In the genomic region with DNA sequence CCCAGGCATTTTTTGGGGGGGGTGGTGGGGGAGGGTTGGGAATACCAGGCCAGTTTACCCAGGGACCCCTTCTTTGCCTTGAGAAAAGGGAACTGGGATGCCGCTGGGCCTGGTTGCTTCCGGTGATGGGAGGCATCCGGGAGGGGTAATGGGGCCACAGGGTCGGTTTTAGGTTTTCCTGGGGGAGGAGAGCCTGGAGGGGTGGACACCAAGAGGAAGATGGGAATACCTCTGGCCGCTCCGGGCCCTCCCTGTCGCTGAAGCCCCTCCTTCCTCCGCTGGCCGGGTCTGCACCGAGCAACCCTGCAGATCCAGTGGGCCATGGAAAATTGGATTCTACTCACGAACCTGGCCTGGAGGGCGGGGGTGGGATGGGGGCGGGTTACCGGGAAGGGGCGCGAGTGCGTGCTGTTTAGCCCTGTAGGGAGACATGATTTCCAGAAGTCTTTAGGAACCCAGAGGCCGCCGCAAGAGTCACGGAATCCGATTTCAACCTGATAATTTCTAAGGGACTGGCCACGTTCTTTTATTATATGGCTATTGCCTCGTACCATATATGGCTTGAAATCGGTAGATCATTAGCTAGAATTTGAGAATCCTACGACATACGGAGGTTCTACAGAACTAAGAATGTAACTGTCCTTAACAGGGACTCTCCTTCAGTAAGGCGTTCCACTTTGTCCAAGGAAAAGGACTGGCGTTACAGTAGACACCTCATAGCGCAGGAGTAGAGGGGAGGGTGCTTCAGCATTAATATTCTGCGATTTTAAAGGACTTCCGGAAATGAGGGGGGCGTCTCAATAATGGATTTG, we compare ENCODE assay signal across 8 cellular contexts. TPM values are rescaled to one million over a fixed set of nuclear protein-coding genes. Genes with fewer than 3 reads are reported as not detected.
A peak's percentile ranks its signal among the peaks of the same experiment; 100 is the strongest.
DNase-seq lines count a peak whose midpoint lies in the region; ATAC-seq and TF ChIP-seq lines count a peak whose summit lies in the region.

No MANE protein-coding gene starts in this region.

- H3K4ac ChIP-seq in trophoblast cell (ENCODE audit: low read depth, low read length): peak overlapping the region; percentile 99

- no peaks in the 10 kb centered on the region for H3K27me3 ChIP-seq in trophoblast cell (ENCODE audit: insufficient read depth, low read length)

- CTCF ChIA-PET in AG04449 (lab: Yijun Ruan, JAX): interaction anchor here (1.0 to 1.6 kb wide), 5 partner anchors 11 to 157 kb away, joined by 3 to 5 read pairs (median 3); partner anchors contain the start of gene NDUFS5

- peaks cover 8 to 12% of the 10 kb centered on the region in 2 experiments for H3K36me3 ChIP-seq in trophoblast cell (ENCODE audit: control insufficient read depth in 1 of 2, insufficient read depth in 2 of 2, low read length in 2 of 2)

- H3K18ac ChIP-seq in trophoblast cell (ENCODE audit: low read length): no peak overlapping the region

- H2AFZ ChIP-seq in trophoblast cell (ENCODE audit: insufficient read depth, low read length, poor library complexity): peak overlapping the region; percentile 85

- POLR2A ChIA-PET in AG04449 (lab: Yijun Ruan, JAX): no interaction called here

- peaks cover 16% of the 10 kb centered on the region for H3K79me2 ChIP-seq in trophoblast cell (ENCODE audit: control insufficient read depth, insufficient read depth, low read length, poor library complexity)

- peaks cover 9% of the 10 kb centered on the region for H3K79me1 ChIP-seq in trophoblast cell (ENCODE audit: low read length)

- H3K9me3 ChIP-seq in trophoblast cell (ENCODE audit: insufficient read depth, low read depth, low read length): no peaks in the 10 kb centered on the region

- WGBS in adipose tissue, 3 donors: 0 to 1% (median 1%) methylated on average over 32 of the region's 32 CpGs
- WGBS in trophoblast cell (ENCODE audit: extremely low coverage, insufficient coverage, insufficient read length): no CpG with 5 or more reads among the region's 32 CpGs

- H2AK5ac ChIP-seq in trophoblast cell (ENCODE audit: low read length): no peak overlapping the region

- peak overlapping the region; percentile 99 for H3K9ac ChIP-seq in trophoblast cell (ENCODE audit: low read length)

- no peak overlapping the region for H4K8ac ChIP-seq in trophoblast cell (ENCODE audit: low read depth, low read length)

- H4K91ac ChIP-seq in trophoblast cell (ENCODE audit: low read depth, low read length): peak overlapping the region; percentile 95

- DNase-seq in AG04449 (ENCODE audit: low read depth, low spot score) (no peak), NCI-H2227 (lab: John Stamatoyannopoulos, UW; ENCODE audit: unreplicated experiment) (peak; percentile 58), left cardiac atrium (peak; percentile 59), trophoblast cell (peak; percentile 26 to 54), NCI-H2171 (lab: John Stamatoyannopoulos, UW) (no peak), NCI-H1436 (lab: John Stamatoyannopoulos, UW) (no peak)

- peak overlapping the region; percentile 97 for H3K14ac ChIP-seq in trophoblast cell (ENCODE audit: low read length)

- no peak overlapping the region for H3K23ac ChIP-seq in trophoblast cell (ENCODE audit: low read length)

- peak overlapping the region; percentile 97 for H2BK5ac ChIP-seq in trophoblast cell (ENCODE audit: low read depth, low read length, poor library complexity)

- ATAC-seq in GM18498 (IDR thresholded peaks at IDR 0.05; ENCODE audit: unreplicated experiment) (peak; percentile 1), left cardiac atrium (peak; percentile 61 to 74)

- H2BK12ac ChIP-seq in trophoblast cell (ENCODE audit: low read length): no peak overlapping the region

- H2BK120ac ChIP-seq in trophoblast cell (ENCODE audit: insufficient read depth, low read length, poor library complexity): no peak overlapping the region

- H3K4me1 ChIP-seq in trophoblast cell (ENCODE audit: control insufficient read depth in 1 of 2, insufficient read depth in 2 of 2, low read length in 2 of 2): peaks cover 0 to 2% of the 10 kb centered on the region in 2 experiments

- peak overlapping the region; percentile 96 for H3K4me2 ChIP-seq in trophoblast cell (ENCODE audit: low read length)

- intact Hi-C loops in left cardiac atrium (cut with DNase I): loop anchor here in 1 of 2 donors (10.0 kb wide), 1 partner anchor 137 kb away; the partner anchor contains the start of gene RRAGC

- H3K27ac ChIP-seq in adipose tissue (ENCODE audit: low read depth, low read length) (peak overlapping the region; percentile 91), trophoblast cell (ENCODE audit: low read depth, low read length) (peak overlapping the region; percentile 84)

- TF ChIP-seq CTCF in AG04449 (IDR thresholded peaks at IDR 0.05; ENCODE audit: insufficient read depth, low read length, missing control alignments): no peak

- H4K12ac ChIP-seq in trophoblast cell (ENCODE audit: low read depth, low read length): no peak overlapping the region

- peak overlapping the region; percentile 86 for H3K4me3 ChIP-seq in AG04449 (ENCODE audit: low read depth, low read length)
- peak overlapping the region; percentile 98 for H3K4me3 ChIP-seq in trophoblast cell (ENCODE audit: low read depth, low read length)

RNA-seq across cellular contexts. Expression of gene AKIRIN1, which starts 0.8 kb away (rescaled TPM):
- polyA plus RNA-seq in adipose tissue: 10 to 100 TPM in 2 of 3 donors, 1 to 10 TPM in 1; 9.5 to 47.0 (median 45.8) TPM
- 10 to 100 TPM; 42.4 to 63.9 TPM for total RNA-seq in left cardiac atrium
- polyA plus RNA-seq in trophoblast cell (2013): 78.0 and 79.2 TPM in 2 replicates

RNA-seq across cellular contexts. Expression of gene NDUFS5, which starts 34.3 kb away (rescaled TPM):
- polyA plus RNA-seq in adipose tissue: 100 to 1,000 TPM; 285 to 896 (median 625) TPM
- 100 to 1,000 TPM; 572 to 591 TPM for total RNA-seq in left cardiac atrium
- polyA plus RNA-seq in trophoblast cell (2013): 502 and 551 TPM in 2 replicates

RNA-seq across cellular contexts. Expression of gene RHBDL2, which starts 50.2 kb away (rescaled TPM):
- 1 to 10 TPM in 1 of 3 donors, under 1 TPM in 2; 0.34 to 2.3 (median 0.47) TPM for polyA plus RNA-seq in adipose tissue
- total RNA-seq in left cardiac atrium: under 1 TPM in 1 of 2 donors, not detected in 1; 0.15 TPM
- not detected in 2 replicates for polyA plus RNA-seq in trophoblast cell (2013)

Comparison
In these comparisons a context has a peak if more than half of its experiments do, and no peak if none do; other contexts are left out.
1. DNase-seq: peak in NCI-H2227 (single experiment), left cardiac atrium (single experiment) and trophoblast cell (2 of 2); none in AG04449 (single experiment), NCI-H2171 (single experiment) and NCI-H1436 (single experiment).